ENCODE assay signal across 32 cellular contexts in genomic region chrX:1102786-1103185, GRCh38.
"Had no signal": no experiment of that assay in that cellular context is flagged by ENCODE, and none has a peak within 500 bp of the region (broad histone marks: within the 10 kb centered on the region; RNA-seq: fewer than 3 reads in every experiment).

No MANE protein-coding gene starts in this region.

- H3K27ac ChIP-seq: brain microvascular endothelial cell, cardiac muscle cell, PC-9, RWPE1, WERI-Rb-1 had no signal

- H3K36me3 ChIP-seq: brain microvascular endothelial cell, cardiac muscle cell, WERI-Rb-1 had no signal

- DNase-seq: activated CD4-positive, alpha-beta T cell treated with anti-CD3 and anti-CD28 coated beads, Interleukin-2, amount 10 ng/mL, durations not matched to agents 24 days and 14 days; activated CD4-positive, alpha-beta T cell treated with anti-CD3 and anti-CD28 coated beads, Interleukin-2, amount 50 U/mL, for 4 hours; activated CD4-positive, CD25-positive, alpha-beta regulatory T cell; activated CD8-positive, alpha-beta T cell treated with anti-CD3 and anti-CD28 coated beads for 36 hours; activated gamma-delta T cell treated with Interleukin-2 at 50 U/mL for 16 hours; activated naive CD4-positive, alpha-beta T cell treated with anti-CD3 and anti-CD28 coated beads, Interleukin-2, amount 10 ng/mL, durations not matched to agents 7 days and 5 days; activated naive CD8-positive, alpha-beta T cell treated with anti-CD3 and anti-CD28 coated beads for 36 hours; activated T-cell treated with anti-CD3 and anti-CD28 coated beads, Interleukin-2, amount 50 U/mL, for 1 hour; activated T-cell treated with anti-CD3 and anti-CD28 coated beads, Interleukin-2, amount 50 U/mL, for 72 hours; amniotic stem cell; brain microvascular endothelial cell; NCI-H1092 treated with DMSO at 0.1 percent for 48 hours; NCI-H1417; NCI-H146; NCI-H187; NCI-H2029 treated with DMSO at 0.1 percent for 48 hours; NCI-H2107; NCI-H2171; NCI-H510A; NCI-H526; NCI-H748 treated with DMSO at 0.1 percent for 48 hours; NK-92 treated with Interleukin-12 subunit alpha and Interleukin-12 subunit beta, amount 100 ng/mL, for 24 hours; PC-9; Right ventricle myocardium superior; SW 1271; T-helper 1 cell; T-helper 2 cell; T-helper 9 cell; WERI-Rb-1 had no signal

- H3K4me3 ChIP-seq: cardiac muscle cell, PC-9 had no signal

- H3K27me3 ChIP-seq: brain microvascular endothelial cell had no signal

- H3K4me2 ChIP-seq: PC-9 had no signal

- FAIRE-seq: RCC 7860 had no signal

- H2AFZ ChIP-seq: PC-9 had no signal
